In genomic region chr1:204645251-204645650, GRCh38 we compare ENCODE assay signal across 8 cellular contexts. TPM values are rescaled to one million over a fixed set of nuclear protein-coding genes. Genes with fewer than 3 reads are reported as not detected.
"Had no signal": no experiment of that assay in that cellular context is flagged by ENCODE, and none has a peak within 500 bp of the region (broad histone marks: within the 10 kb centered on the region; RNA-seq: fewer than 3 reads in every experiment).

No MANE protein-coding gene starts in this region.

- FAIRE-seq: G401.6, GM12878, GM12891, GM12892, GM18507, GM19239 had no signal

- DNase-seq: GDM1, GF-D8 had no signal

- H3K4me3 ChIP-seq: GM12878 had no signal

- ATAC-seq: GM12878 had no signal

RNA-seq across cellular contexts. Expression of gene LRRN2, which starts 40.3 kb away (rescaled TPM):
- total RNA-seq: GM12878 had no signal
